Comparison of ENCODE assay signal across 1 cellular context in the genomic region with DNA sequence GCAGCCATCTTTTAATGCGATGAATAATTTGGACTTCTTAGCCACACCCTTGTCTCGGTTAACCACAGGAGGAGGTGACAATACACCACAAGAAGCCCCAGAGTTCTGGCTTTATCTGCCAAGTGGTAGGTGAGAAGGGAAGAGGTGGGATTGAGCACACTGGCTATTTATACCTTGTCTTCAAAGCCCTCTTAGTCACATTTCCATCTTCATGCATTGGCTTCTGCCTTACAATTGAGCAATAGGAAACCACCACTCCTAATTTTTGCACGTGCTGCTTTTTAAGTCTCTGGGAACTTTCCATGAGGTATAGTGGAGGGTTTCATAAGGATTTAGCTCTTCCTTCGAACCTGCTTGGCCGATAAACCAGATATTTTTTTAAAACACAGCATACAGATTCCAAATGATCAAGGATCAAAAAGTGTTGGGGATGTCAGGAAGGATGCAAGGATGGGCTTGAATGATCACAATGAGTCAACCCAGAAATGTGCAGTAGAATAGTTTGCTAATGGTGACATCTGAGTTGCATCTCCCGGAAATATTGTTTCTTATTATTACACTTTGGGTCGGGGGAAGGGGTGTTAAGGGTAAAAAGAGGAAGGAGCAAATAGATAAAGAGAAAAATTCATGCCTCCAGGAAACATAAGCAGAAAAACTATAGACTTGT.
TF ChIP-seq lines count a peak whose summit lies in the region.

No MANE protein-coding gene starts in this region.

TF ChIP-seq in GM23338, 12 proteins besides CTCF, POLR2A, EP300 and RAD21 (continued from another document):
- TF ChIP-seq STAT1 (IDR thresholded peaks at IDR 0.05; ENCODE audit: unreplicated experiment) = no peak
- no peak for TF ChIP-seq CREB1 (CRISPR knock-in tag; IDR thresholded peaks at IDR 0.05; ENCODE audit: low read depth)
- TF ChIP-seq ZNF331 (CRISPR knock-in tag; IDR thresholded peaks at IDR 0.05; ENCODE audit: low read depth) = no peak
